In the genomic region with DNA sequence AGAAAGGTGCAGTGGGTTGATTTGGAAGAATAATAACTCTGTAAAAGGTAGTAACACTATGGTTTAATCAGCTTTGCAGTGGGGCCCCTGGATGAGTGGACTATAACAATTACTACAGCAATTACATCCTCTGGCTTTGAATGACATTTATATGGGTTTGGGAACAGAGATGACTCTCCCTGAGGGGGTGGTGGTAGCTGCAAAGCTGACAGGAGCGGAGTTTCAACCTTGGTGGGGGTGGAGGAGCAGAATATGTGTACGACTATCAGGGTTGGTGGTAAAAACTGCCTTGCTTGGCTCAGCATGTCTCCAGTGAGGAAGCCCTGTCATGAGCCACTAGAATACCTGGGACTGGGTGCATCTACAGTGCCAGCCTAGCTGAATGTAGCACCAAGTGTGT, we compare ENCODE assay signal across 15 cellular contexts. TPM values are rescaled to one million over a fixed set of nuclear protein-coding genes. Genes with fewer than 3 reads are reported as not detected.
DNase-seq lines count a peak whose midpoint lies in the region; ATAC-seq and TF ChIP-seq lines count a peak whose summit lies in the region.
"Had no signal": no experiment of that assay in that cellular context is flagged by ENCODE, and none has a peak within 500 bp of the region (broad histone marks: within the 10 kb centered on the region; RNA-seq: fewer than 3 reads in every experiment).

No MANE protein-coding gene starts in this region.

- intact Hi-C loops in right lobe of liver (cut with DNase I): no loop called here

- H3K27ac ChIP-seq in OCI-LY3 (ENCODE audit: low read length): no peak overlapping the region
- peak overlapping the region in 2 of 3 donors; percentile 58 to 94 for H3K27ac ChIP-seq in right lobe of liver
- no peak overlapping the region for H3K27ac ChIP-seq in neural progenitor cell

- no peaks in the 10 kb centered on the region for H3K27me3 Mint-ChIP-seq in stimulated activated naive CD8-positive, alpha-beta T cell treated with anti-CD3 and anti-CD28 coated beads, Interleukin-15, amount 100 ng/mL, for 72 hours
- H3K27me3 Mint-ChIP-seq in neural progenitor cell (ENCODE audit: insufficient read depth, low read depth): peaks cover 2% of the 10 kb centered on the region

- H3F3A ChIP-seq in neural progenitor cell (ENCODE audit: low read depth): no peaks in the 10 kb centered on the region

- no peaks in the 10 kb centered on the region for H3K9me3 Mint-ChIP-seq in stimulated activated naive CD8-positive, alpha-beta T cell treated with anti-CD3 and anti-CD28 coated beads, Interleukin-15, amount 100 ng/mL, for 72 hours
- H3K9me3 Mint-ChIP-seq in neural progenitor cell: no peaks in the 10 kb centered on the region
- H3K9me3 Mint-ChIP-seq: T-helper 1 cell treated with Interleukin-12 subunit alpha and Interleukin-12 subunit beta and Interleukin-4 antibody, amounts not matched to agents 30 μg/mL and 1 μg/mL, for 36 hours had no signal

- 38% methylated on average over 1 of the region's 2 CpGs for whole genome bisulfite sequencing in right lobe of liver (ENCODE audit: insufficient coverage, low coverage, low lambda C conversion rate, missing lambda C conversion rate)

- DNase-seq in stimulated activated CD4-positive, alpha-beta T cell treated with anti-CD3 and anti-CD28 coated beads, Interleukin-12 subunit alpha, Interleukin-12 subunit beta, amount 100 ng/mL, for 48 hours (ENCODE audit: low read depth in 2 of 3, low spot score in 1 of 3): peak in 2 of 3 donors; percentile 31 to 38
- DNase-seq in stimulated activated CD4-positive, alpha-beta T cell treated with anti-CD3 and anti-CD28 coated beads, Interleukin-12 subunit alpha, Interleukin-12 subunit beta, amount 100 ng/mL, for 4 hours: no peak
- DNase-seq in right lobe of liver: no peak
- DNase-seq in stimulated activated naive CD8-positive, alpha-beta T cell treated with anti-CD3 and anti-CD28 coated beads, Interleukin-15, amount 100 ng/mL, for 72 hours: peak in 1 of 2 donors; percentile 38
- no peak for DNase-seq in neural progenitor cell (ENCODE audit: low spot score)
- no peak for DNase-seq in cerebellar nuclear complex (lab: John Stamatoyannopoulos, UW)
- DNase-seq: activated CD4-positive, alpha-beta T cell treated with anti-CD3 and anti-CD28 coated beads for 1 hour; effector CD8-positive, alpha-beta T cell; H7; MV-4-11; NCI-H82 had no signal

- peaks cover 77% of the 10 kb centered on the region for H3K4me1 Mint-ChIP-seq in stimulated activated naive CD8-positive, alpha-beta T cell treated with anti-CD3 and anti-CD28 coated beads, Interleukin-15, amount 100 ng/mL, for 72 hours
- H3K4me1 Mint-ChIP-seq in neural progenitor cell: no peaks in the 10 kb centered on the region

- H3K79me2 ChIP-seq in OCI-LY3 (ENCODE audit: low read length) (peaks cover 31% of the 10 kb centered on the region), neural progenitor cell (ENCODE audit: low read depth) (no peaks in the 10 kb centered on the region)

- H3K27me3 ChIP-seq in OCI-LY3 (ENCODE audit: low read depth, low read length) (no peaks in the 10 kb centered on the region), right lobe of liver (no peaks in the 10 kb centered on the region), neural progenitor cell (no peaks in the 10 kb centered on the region)

- H2AFZ ChIP-seq in OCI-LY3 (ENCODE audit: low read depth, low read length) (no peak overlapping the region), neural progenitor cell (replicated peaks) (no peak overlapping the region)

- H3K36me3 Mint-ChIP-seq in neural progenitor cell: no peaks in the 10 kb centered on the region

- H3K4me3 Mint-ChIP-seq in stimulated activated naive CD8-positive, alpha-beta T cell treated with anti-CD3 and anti-CD28 coated beads, Interleukin-15, amount 100 ng/mL, for 72 hours: peak overlapping the region; percentile 9 to 72
- H3K4me3 Mint-ChIP-seq in neural progenitor cell: no peak overlapping the region
- H3K4me3 Mint-ChIP-seq: T-helper 1 cell treated with Interleukin-12 subunit alpha and Interleukin-12 subunit beta and Interleukin-4 antibody, amounts not matched to agents 30 μg/mL and 1 μg/mL, for 36 hours had no signal

- H3K4me3 ChIP-seq in OCI-LY3 (ENCODE audit: low read length) (no peak overlapping the region), right lobe of liver (peak overlapping the region in 1 of 3 donors; percentile 46), neural progenitor cell (no peak overlapping the region)

- no peaks in the 10 kb centered on the region for H3K36me3 ChIP-seq in OCI-LY3 (replicated peaks; ENCODE audit: low read depth, low read length)
- H3K36me3 ChIP-seq in right lobe of liver: no peaks in the 10 kb centered on the region
- H3K36me3 ChIP-seq in neural progenitor cell: no peaks in the 10 kb centered on the region

- peak overlapping the region; percentile 88 for H3K4me2 ChIP-seq in OCI-LY3 (ENCODE audit: low read length)
- H3K4me2 ChIP-seq in neural progenitor cell: no peak overlapping the region

- TF ChIP-seq CTCF in OCI-LY3 (IDR thresholded peaks at IDR 0.05; ENCODE audit: low read depth, low read length): no peak
- no peak for TF ChIP-seq CTCF in right lobe of liver (IDR thresholded peaks at IDR 0.05)
- no peak for TF ChIP-seq CTCF in neural progenitor cell (IDR thresholded peaks at IDR 0.05)

- H3K4me1 ChIP-seq in OCI-LY3 (ENCODE audit: low read length) (peaks cover 76% of the 10 kb centered on the region), right lobe of liver (peaks cover 0 to 28% (median 7%) of the 10 kb centered on the region in 4 donors), neural progenitor cell (no peaks in the 10 kb centered on the region)

- H3K9me3 ChIP-seq in OCI-LY3 (ENCODE audit: insufficient read depth, low read length): no peaks in the 10 kb centered on the region
- H3K9me3 ChIP-seq in right lobe of liver: no peaks in the 10 kb centered on the region
- no peaks in the 10 kb centered on the region for H3K9me3 ChIP-seq in neural progenitor cell (ENCODE audit: low read depth)

- no peak overlapping the region for H3K9ac ChIP-seq in OCI-LY3 (ENCODE audit: low read length)
- H3K9ac ChIP-seq in neural progenitor cell: no peak overlapping the region

- no peak for TF ChIP-seq POLR2A in right lobe of liver (IDR thresholded peaks at IDR 0.05)

- peaks cover 5% of the 10 kb centered on the region; the same call in 1 of the 2 replicates for H4K20me1 ChIP-seq in OCI-LY3 (ENCODE audit: insufficient read depth, low read length)
- no peaks in the 10 kb centered on the region for H4K20me1 ChIP-seq in neural progenitor cell (ENCODE audit: low read depth)

- no peak for ATAC-seq in right lobe of liver
- peak; percentile 52 for ATAC-seq in stimulated activated naive CD8-positive, alpha-beta T cell treated with anti-CD3 and anti-CD28 coated beads, Interleukin-15, amount 100 ng/mL, for 72 hours
- no peak for ATAC-seq in HG02571 (IDR thresholded peaks at IDR 0.05; ENCODE audit: unreplicated experiment)

- H3K27ac Mint-ChIP-seq in stimulated activated naive CD8-positive, alpha-beta T cell treated with anti-CD3 and anti-CD28 coated beads, Interleukin-15, amount 100 ng/mL, for 72 hours: peak overlapping the region; percentile 5 to 82
- no peak overlapping the region for H3K27ac Mint-ChIP-seq in neural progenitor cell
- H3K27ac Mint-ChIP-seq: progenitor cell of endocrine pancreas; T-helper 1 cell treated with Interleukin-12 subunit alpha and Interleukin-12 subunit beta and Interleukin-4 antibody, amounts not matched to agents 30 μg/mL and 1 μg/mL, for 36 hours had no signal

RNA-seq across cellular contexts. Expression of gene NR3C1, which starts 28.3 kb away (rescaled TPM):
- 10 to 100 TPM; 27.3 to 60.1 (median 47.2) TPM for total RNA-seq in right lobe of liver
- 0.17 and 0.37 TPM in 2 replicates for total RNA-seq in neural progenitor cell (ENCODE audit: low replicate concordance)

Comparison
In these comparisons a context has a peak if more than half of its experiments do, and no peak if none do; other contexts are left out.
1. DNase-seq: peak in stimulated activated CD4-positive, alpha-beta T cell treated with anti-CD3 and anti-CD28 coated beads, Interleukin-12 subunit alpha, Interleukin-12 subunit beta, amount 100 ng/mL, for 48 hours (2 of 3); none in stimulated activated CD4-positive, alpha-beta T cell treated with anti-CD3 and anti-CD28 coated beads, Interleukin-12 subunit alpha, Interleukin-12 subunit beta, amount 100 ng/mL, for 4 hours (single experiment), right lobe of liver (0 of 3), neural progenitor cell (single experiment) and cerebellar nuclear complex (0 of 2).
2. H3K27ac ChIP-seq: peak in right lobe of liver (2 of 3); none in OCI-LY3 (single experiment) and neural progenitor cell (single experiment).
3. RNA of gene NR3C1, which starts 28.3 kb away (total RNA-seq): 27.3 to 60.1 TPM in right lobe of liver; 0.17 to 0.37 TPM in neural progenitor cell; every median in the first group is over 10 times any median in the second.